Comparison of ENCODE assay signal across 16 cellular contexts in genomic region chr2:26576565-26577441, GRCh38.
DNase-seq lines count a peak whose midpoint lies in the region; ATAC-seq and TF ChIP-seq lines count a peak whose summit lies in the region.
"Had no signal": no experiment of that assay in that cellular context is flagged by ENCODE, and none has a peak within 500 bp of the region (broad histone marks: within the 10 kb centered on the region; RNA-seq: fewer than 3 reads in every experiment).

No MANE protein-coding gene starts in this region.

- no peaks in the 10 kb centered on the region for H3F3A ChIP-seq in GM23338 (replicated peaks; ENCODE audit: low read depth)

- H3K27ac Mint-ChIP-seq in GM23338 = no peak overlapping the region
- H3K27ac Mint-ChIP-seq: activated naive CD4-positive, alpha-beta T cell treated with anti-CD3 and anti-CD28 coated beads, Interleukin-2, amount 50 U/mL, for 24 hours; T-helper 17 cell had no signal

- H3K9me3 Mint-ChIP-seq in GM23338 = no peaks in the 10 kb centered on the region
- H3K9me3 Mint-ChIP-seq: activated naive CD4-positive, alpha-beta T cell treated with anti-CD3 and anti-CD28 coated beads, Interleukin-2, amount 50 U/mL, for 24 hours; CD14-positive monocyte had no signal

- peaks cover 4% of the 10 kb centered on the region for H3K27me3 Mint-ChIP-seq in GM23338 (ENCODE audit: insufficient read depth, low read depth, poor library complexity)

- DNase-seq in activated effector memory CD4-positive, alpha-beta T cell treated with anti-CD3 and anti-CD28 coated beads, Interleukin-2, amount 50 U/mL, for 16 hours = peak; percentile 52
- DNase-seq in activated effector memory CD4-positive, alpha-beta T cell treated with Interleukin-2 at 50 U/mL for 16 hours = no peak
- peak; percentile 71 for DNase-seq in NCI-H1417 treated with DMSO at 0.1 percent for 48 hours (lab: John Stamatoyannopoulos, UW)
- DNase-seq in mammary epithelial cell = peak; percentile 31
- peak; percentile 39 for DNase-seq in sigmoid colon
- no peak for DNase-seq in GM23338 (ENCODE audit: low spot score)
- no peak for DNase-seq in stimulated activated naive CD8-positive, alpha-beta T cell treated with anti-CD3 and anti-CD28 coated beads, Interleukin-15, Interleukin-2, amounts not matched to agents 100 U/mL and 50 U/mL, for 24 hours

- dilution Hi-C loops in mammary epithelial cell (cut with HindIII; ENCODE audit: low sequenced_read_pairs) = loop anchor here (5.0 kb wide), 1 partner anchor 105 kb away; no protein-coding TSS in a partner anchor

- no peaks in the 10 kb centered on the region for H4K20me1 ChIP-seq in mammary epithelial cell (ENCODE audit: insufficient read depth, low read length)
- H4K20me1 ChIP-seq in GM23338 (replicated peaks; ENCODE audit: insufficient read depth) = no peaks in the 10 kb centered on the region

- TF ChIP-seq POLR2A in sigmoid colon (IDR thresholded peaks at IDR 0.05) = no peak

- CTCF ChIA-PET in mammary epithelial cell (lab: Charles Lee; ENCODE audit: low non-redundant PET) = no interaction called here

- TF ChIP-seq CTCF in mammary epithelial cell (conservative IDR thresholded peaks at IDR 0.05 in 1 of 2, IDR thresholded peaks at IDR 0.05 in 1 of 2; ENCODE audit: extremely low read depth in 1 of 2, insufficient read depth in 1 of 2, low read depth in 1 of 2, low read length in 2 of 2) (no peak), sigmoid colon (IDR thresholded peaks at IDR 0.05) (no peak), GM23338 (conservative IDR thresholded peaks at IDR 0.05; ENCODE audit: low read depth in 2 of 2) (no peak)

- ATAC-seq in GM23338 (no peak), HG02571 (IDR thresholded peaks at IDR 0.05; ENCODE audit: unreplicated experiment) (no peak)
- ATAC-seq in stimulated activated naive CD8-positive, alpha-beta T cell treated with anti-CD3 and anti-CD28 coated beads, Interleukin-15, Interleukin-2, amounts not matched to agents 100 U/mL and 50 U/mL, for 24 hours = no peak

- peaks cover 4% of the 10 kb centered on the region for H3K4me1 Mint-ChIP-seq in GM23338
- H3K4me1 Mint-ChIP-seq: activated naive CD4-positive, alpha-beta T cell treated with anti-CD3 and anti-CD28 coated beads, Interleukin-2, amount 50 U/mL, for 24 hours; CD14-positive monocyte had no signal

- no peak overlapping the region for H3K9ac ChIP-seq in mammary epithelial cell (ENCODE audit: insufficient read depth, low read length)

- no peak overlapping the region for H3K4me3 ChIP-seq in mammary epithelial cell (replicated peaks in 1 of 3; ENCODE audit: insufficient read depth in 1 of 3, low read depth in 2 of 3, low read length in 3 of 3)
- no peak overlapping the region for H3K4me3 ChIP-seq in sigmoid colon
- H3K4me3 ChIP-seq in GM23338 = no peak overlapping the region
- H3K4me3 ChIP-seq: heart right ventricle, lower lobe of right lung, right atrium auricular region, SJSA1 had no signal

- H3K36me3 ChIP-seq in mammary epithelial cell (ENCODE audit: insufficient read depth, low read length) (no peaks in the 10 kb centered on the region), sigmoid colon (no peaks in the 10 kb centered on the region), GM23338 (ENCODE audit: insufficient read depth) (no peaks in the 10 kb centered on the region)
- H3K36me3 ChIP-seq: heart right ventricle, lower lobe of right lung, right atrium auricular region, SJSA1 had no signal

- H3K36me3 Mint-ChIP-seq in GM23338 (ENCODE audit: low read depth) = no peaks in the 10 kb centered on the region
- H3K36me3 Mint-ChIP-seq: activated naive CD4-positive, alpha-beta T cell treated with anti-CD3 and anti-CD28 coated beads, Interleukin-2, amount 50 U/mL, for 24 hours; CD14-positive monocyte had no signal

- no peaks in the 10 kb centered on the region for H3K9me2 ChIP-seq in GM23338 (ENCODE audit: insufficient read depth)

- intact Hi-C loops in mammary epithelial cell (cut with micrococcal nuclease) (loop anchor here (1.0 to 5.0 kb wide), 5 partner anchors 55 to 625 kb away; partner anchors contain the start of gene DRC1), sigmoid colon (cut with DNase I) (no loop called here)

- H2AFZ ChIP-seq in mammary epithelial cell (ENCODE audit: low read depth, low read length) (no peak overlapping the region), GM23338 (no peak overlapping the region)

- H3K27me3 ChIP-seq in mammary epithelial cell (ENCODE audit: insufficient read depth, low read length) (no peaks in the 10 kb centered on the region), sigmoid colon (peaks cover 0 to 2% (median 0%) of the 10 kb centered on the region in 3 donors), GM23338 (ENCODE audit: insufficient read depth) (no peaks in the 10 kb centered on the region)
- H3K27me3 ChIP-seq: right atrium auricular region had no signal

- no peak overlapping the region for H3K4me3 Mint-ChIP-seq in GM23338
- H3K4me3 Mint-ChIP-seq: activated naive CD4-positive, alpha-beta T cell treated with anti-CD3 and anti-CD28 coated beads, Interleukin-2, amount 50 U/mL, for 24 hours; T-helper 17 cell had no signal

- in situ Hi-C loops in mammary epithelial cell (cut with MboI; ENCODE audit: low sequenced_read_pairs in 2 of 2) = no loop called here

- BruUV-seq in mammary epithelial cell (replicated peaks; lab: Mats Ljungman, UMichigan) = no TSS peak

- no peak overlapping the region for H3K4me2 ChIP-seq in mammary epithelial cell (ENCODE audit: insufficient read depth, low read depth, low read length)
- H3K4me2 ChIP-seq in GM23338 = no peak overlapping the region

- no peak for TF ChIP-seq EP300 in sigmoid colon (IDR thresholded peaks at IDR 0.05)

- H3K4me1 ChIP-seq in mammary epithelial cell (ENCODE audit: insufficient read depth, low read length) = peaks cover 13% of the 10 kb centered on the region
- no peaks in the 10 kb centered on the region for H3K4me1 ChIP-seq in sigmoid colon
- no peaks in the 10 kb centered on the region for H3K4me1 ChIP-seq in GM23338 (ENCODE audit: insufficient read depth)
- H3K4me1 ChIP-seq: heart right ventricle, lower lobe of right lung, right atrium auricular region, SJSA1 had no signal

- H3K27ac ChIP-seq in mammary epithelial cell (ENCODE audit: insufficient read depth, low read depth, low read length) = no peak overlapping the region
- H3K27ac ChIP-seq in sigmoid colon = no peak overlapping the region
- no peak overlapping the region for H3K27ac ChIP-seq in GM23338 (ENCODE audit: low read depth)
- H3K27ac ChIP-seq: heart right ventricle, lower lobe of right lung, right atrium auricular region, SJSA1, VCaP had no signal

- 68% methylated on average over 13 of the region's 17 CpGs for WGBS in mammary epithelial cell (ENCODE audit: low coverage, missing lambda C conversion rate)
- WGBS in sigmoid colon, 2 donors = 78 to 83% methylated on average over 17 of the region's 17 CpGs

- H3K79me2 ChIP-seq in mammary epithelial cell (ENCODE audit: insufficient read depth, low read length) (no peaks in the 10 kb centered on the region), GM23338 (replicated peaks; ENCODE audit: insufficient read depth) (no peaks in the 10 kb centered on the region)

- H3K9me3 ChIP-seq in mammary epithelial cell (replicated peaks; ENCODE audit: insufficient read depth, low read length) = no peaks in the 10 kb centered on the region
- H3K9me3 ChIP-seq in sigmoid colon = no peaks in the 10 kb centered on the region
- H3K9me3 ChIP-seq: heart right ventricle, lower lobe of right lung, right atrium auricular region, SJSA1 had no signal

TF ChIP-seq in GM23338, 12 proteins besides CTCF, POLR2A, EP300 and RAD21 (continues in another document):
- TF ChIP-seq ZNF114 (CRISPR knock-in tag; IDR thresholded peaks at IDR 0.05) (no peak), NANOG (IDR thresholded peaks at IDR 0.05; ENCODE audit: borderline replicate concordance) (no peak), EZH2 (IDR thresholded peaks at IDR 0.05; ENCODE audit: low read depth, unreplicated experiment) (no peak), ZNF331 (CRISPR knock-in tag; IDR thresholded peaks at IDR 0.05; ENCODE audit: low read depth) (no peak), POLR2AphosphoS5 (IDR thresholded peaks at IDR 0.05; ENCODE audit: low read depth) (no peak), REST (IDR thresholded peaks at IDR 0.05; ENCODE audit: unreplicated experiment) (no peak), EZH2phosphoT487 (IDR thresholded peaks at IDR 0.05; ENCODE audit: unreplicated experiment) (no peak), JUNB (IDR thresholded peaks at IDR 0.05; ENCODE audit: unreplicated experiment) (no peak), ETS1 (IDR thresholded peaks at IDR 0.05) (no peak), STAT1 (IDR thresholded peaks at IDR 0.05; ENCODE audit: unreplicated experiment) (no peak)

Comparison
In these comparisons a context has a peak if more than half of its experiments do, and no peak if none do; other contexts are left out.
1. DNase-seq: peak in activated effector memory CD4-positive, alpha-beta T cell treated with anti-CD3 and anti-CD28 coated beads, Interleukin-2, amount 50 U/mL, for 16 hours (single experiment), NCI-H1417 treated with DMSO at 0.1 percent for 48 hours (single experiment), mammary epithelial cell (single experiment) and sigmoid colon (single experiment); none in activated effector memory CD4-positive, alpha-beta T cell treated with Interleukin-2 at 50 U/mL for 16 hours (single experiment), GM23338 (single experiment) and stimulated activated naive CD8-positive, alpha-beta T cell treated with anti-CD3 and anti-CD28 coated beads, Interleukin-15, Interleukin-2, amounts not matched to agents 100 U/mL and 50 U/mL, for 24 hours (single experiment).